Comparison of ENCODE assay signal across 8 cellular contexts in genomic region chr6:25971187-25971811, GRCh38. TPM values are rescaled to one million over a fixed set of nuclear protein-coding genes. Genes with fewer than 3 reads are reported as not detected.
DNase-seq lines count a peak whose midpoint lies in the region; ATAC-seq and TF ChIP-seq lines count a peak whose summit lies in the region.

No MANE protein-coding gene starts in this region.

- intact Hi-C loops in MCF 10A (cut with micrococcal nuclease) = no loop called here

- H3K36me3 Mint-ChIP-seq in MCF 10A (ENCODE audit: insufficient read depth, unreplicated experiment) (peaks cover 97% of the 10 kb centered on the region), memory B cell (peaks cover 56% of the 10 kb centered on the region)

- H3K36me3 ChIP-seq in ACC112 (ENCODE audit: insufficient read depth, low read length) = peaks cover 75% of the 10 kb centered on the region

- H3K9me3 Mint-ChIP-seq in MCF 10A (ENCODE audit: unreplicated experiment) (no peaks in the 10 kb centered on the region), memory B cell (no peaks in the 10 kb centered on the region)

- BruUV-seq in MCF 10A (replicated peaks; lab: Mats Ljungman, UMichigan) = no TSS peak

- CTCF ChIA-PET in MCF 10A (lab: Yijun Ruan, JAX) = interaction anchor here (3.8 kb wide), 1 partner anchor 21 kb away, joined by 19 read pairs; no protein-coding TSS in a partner anchor

- ATAC-seq in memory B cell (ENCODE audit: low read depth) = no peak

- DNase-seq in HT-29 (ENCODE audit: low spot score) (peak; percentile 65), MCF 10A (ENCODE audit: unreplicated experiment) (peak; percentile 83), memory B cell (ENCODE audit: low spot score in 2 of 2) (no peak), NCI-H1930 (lab: John Stamatoyannopoulos, UW) (no peak), epidermal melanocyte (ENCODE audit: insufficient read length, low spot score) (no peak), GDM1 (lab: John Stamatoyannopoulos, UW) (no peak)
- DNase-seq in activated naive CD4-positive, alpha-beta T cell treated with anti-CD3 and anti-CD28 coated beads, Interleukin-2, amount 50 U/mL, for 16 hours = no peak

- peaks cover 38% of the 10 kb centered on the region for H3K4me1 Mint-ChIP-seq in MCF 10A (ENCODE audit: insufficient read depth, unreplicated experiment)
- H3K4me1 Mint-ChIP-seq in memory B cell = peaks cover 53% of the 10 kb centered on the region

- H3K27ac Mint-ChIP-seq in MCF 10A (ENCODE audit: low read depth, unreplicated experiment) (peak overlapping the region; percentile 77), memory B cell (peak overlapping the region; percentile 6)

- POLR2A ChIA-PET in MCF 10A (lab: Yijun Ruan, JAX) = interaction anchor here (0.9 to 4.4 kb wide), 11 partner anchors 9 to 55 kb away, joined by 3 to 34 read pairs (median 5); partner anchors contain the start of gene TRIM38

- H3K27me3 Mint-ChIP-seq in MCF 10A (ENCODE audit: insufficient read depth, unreplicated experiment) = no peaks in the 10 kb centered on the region
- H3K27me3 Mint-ChIP-seq in memory B cell = no peaks in the 10 kb centered on the region

- H3K27ac ChIP-seq in ACC112 (ENCODE audit: low read depth, low read length) = peak overlapping the region; percentile 95

- H3K27me3 ChIP-seq in ACC112 (ENCODE audit: insufficient read depth, low read length) = no peaks in the 10 kb centered on the region

- peaks cover 37% of the 10 kb centered on the region for H3K79me2 ChIP-seq in ACC112 (ENCODE audit: control insufficient read depth, insufficient read depth, low read length, unreplicated experiment)

- no peak for TF ChIP-seq CTCF in MCF 10A (IDR thresholded peaks at IDR 0.05; ENCODE audit: unreplicated experiment)

- H2AFZ ChIP-seq in ACC112 (ENCODE audit: low read length, unreplicated experiment) = no peak overlapping the region

- H3K4me3 Mint-ChIP-seq in MCF 10A (ENCODE audit: unreplicated experiment) (peak overlapping the region; percentile 24), memory B cell (no peak overlapping the region)

- H3K4me1 ChIP-seq in ACC112 (ENCODE audit: control insufficient read depth, insufficient read depth, low read length, unreplicated experiment) = peaks cover 58% of the 10 kb centered on the region

- H3K4me3 ChIP-seq in ACC112 (ENCODE audit: low read depth, low read length) = peak overlapping the region; percentile 59

RNA-seq across cellular contexts. Expression of gene TRIM38, which starts 8.7 kb away (rescaled TPM):
- total RNA-seq in HT-29 (2014; rRNA removed; shearing (Covaris generic)) = 2.5 and 4.0 TPM in 2 replicates
- total RNA-seq in MCF 10A (2022) = 5.4 and 6.7 TPM in 2 replicates

RNA-seq across cellular contexts. Expression of gene SLC17A2, which starts 40.8 kb away (rescaled TPM):
- not detected in 2 replicates for total RNA-seq in HT-29 (2014; rRNA removed; shearing (Covaris generic))
- not detected in 2 replicates for total RNA-seq in MCF 10A (2022)

Comparison
In these comparisons a context has a peak if more than half of its experiments do, and no peak if none do; other contexts are left out.
1. DNase-seq: peak in HT-29 (single experiment) and MCF 10A (single experiment); none in memory B cell (0 of 2), NCI-H1930 (0 of 2), activated naive CD4-positive, alpha-beta T cell treated with anti-CD3 and anti-CD28 coated beads, Interleukin-2, amount 50 U/mL, for 16 hours (single experiment), epidermal melanocyte (single experiment) and GDM1 (single experiment).